In genomic region chr22:28908810-28909209, GRCh38 we compare ENCODE assay signal across 8 cellular contexts. TPM values are rescaled to one million over a fixed set of nuclear protein-coding genes. Genes with fewer than 3 reads are reported as not detected.
DNase-seq lines count a peak whose midpoint lies in the region; ATAC-seq, FAIRE-seq and TF ChIP-seq lines count a peak whose summit lies in the region.
"Not testable (repeated sequence)": the region's sequence is repeated elsewhere in the genome, so short reads cannot be mapped to it uniquely, and the experiment has no call there.

No MANE protein-coding gene starts in this region.

- H4K20me1 ChIP-seq in OCI-LY3 (ENCODE audit: insufficient read depth, low read length) = peaks cover 67% of the 10 kb centered on the region
- not testable (repeated sequence) for H4K20me1 ChIP-seq in K562 (replicated peaks; ENCODE audit: control insufficient read depth, insufficient read depth, low read length)

- 80% methylated on average over 10 of the region's 10 CpGs for WGBS in A549 (ENCODE audit: missing lambda C conversion rate)
- 45% methylated on average over 10 of the region's 10 CpGs for WGBS in K562 (ENCODE audit: insufficient coverage, low coverage, missing lambda C conversion rate)

- H3K9me1 ChIP-seq in K562 (ENCODE audit: control insufficient read depth, insufficient read depth, low read length) = not testable (repeated sequence)

- not testable (repeated sequence) for H3K4me3 ChIP-seq in A549; OCI-LY3 (ENCODE audit: low read length); K562; dorsolateral prefrontal cortex

- H3K36me3 Mint-ChIP-seq in activated CD8-positive, alpha-beta T cell treated with anti-CD3 and anti-CD28 coated beads, Interleukin-2, amount 10 ng/mL, durations not matched to agents 7 days and 5 days (ENCODE audit: low read depth); activated naive CD4-positive, alpha-beta T cell treated with anti-CD3 and anti-CD28 coated beads, Interleukin-2, amount 50 U/mL, for 24 hours; natural killer cell treated with Interleukin-12 subunit alpha and Interleukin-12 subunit beta and Interleukin-15 and Interleukin-18, amount 100 ng/mL, for 72 hours; stimulated activated naive B cell treated with anti-CD40 and anti-IgM and Interleukin-4, amounts not matched to agents 10 μg/mL and 1 μg/mL and 100 μg/mL, for 72 hours: not testable (repeated sequence)

- POLR2A ChIA-PET in A549 (lab: Yijun Ruan, JAX) = not testable (repeated sequence)
- POLR2A ChIA-PET in activated CD8-positive, alpha-beta T cell treated with anti-CD3 and anti-CD28 coated beads, Interleukin-2, amount 10 ng/mL, durations not matched to agents 7 days and 5 days (lab: Charles Lee) = interaction anchor here (0.6 kb wide), 1 partner anchor 12 kb away, joined by 4 read pairs; no protein-coding TSS in a partner anchor
- POLR2A ChIA-PET in K562 (lab: Yijun Ruan, JAX) = interaction anchor here (0.6 to 2.4 kb wide), 5 partner anchors 11 to 1432 kb away, joined by 3 to 8 read pairs (median 3); partner anchors contain the start of gene KREMEN1

- H3K4me1 ChIP-seq in A549 (peaks cover 81% of the 10 kb centered on the region), OCI-LY3 (ENCODE audit: low read length) (peaks cover 27% of the 10 kb centered on the region)
- not testable (repeated sequence) for H3K4me1 ChIP-seq in K562 (replicated peaks in 1 of 2; ENCODE audit: control insufficient read depth in 2 of 2, insufficient read depth in 2 of 2, low read length in 2 of 2)

- DNase-seq in A549 (ENCODE audit: low read depth in 1 of 2, low spot score in 1 of 2); activated CD8-positive, alpha-beta T cell treated with anti-CD3 and anti-CD28 coated beads, Interleukin-2, amount 10 ng/mL, durations not matched to agents 7 days and 5 days; K562 (ENCODE audit: extremely low read depth in 1 of 4, low spot score in 3 of 4); dorsolateral prefrontal cortex; natural killer cell treated with Interleukin-12 subunit alpha and Interleukin-12 subunit beta and Interleukin-15 and Interleukin-18, amount 100 ng/mL, for 72 hours (ENCODE audit: low spot score); stimulated activated naive B cell treated with anti-CD40 and anti-IgM and Interleukin-4, amounts not matched to agents 10 μg/mL and 1 μg/mL and 100 μg/mL, for 72 hours: not testable (repeated sequence)

- not testable (repeated sequence) for H3K9ac ChIP-seq in OCI-LY3 (ENCODE audit: low read length); K562 (ENCODE audit: insufficient read depth in 1 of 2, low read depth in 2 of 2, low read length in 2 of 2)

- not testable (repeated sequence) for BruUV-seq in K562 (replicated peaks; lab: Mats Ljungman, UMichigan)

- H2AFZ ChIP-seq in OCI-LY3 (ENCODE audit: low read depth, low read length); K562 (ENCODE audit: low read depth, low read length): not testable (repeated sequence)

- not testable (repeated sequence) for H3K9me3 Mint-ChIP-seq in activated CD8-positive, alpha-beta T cell treated with anti-CD3 and anti-CD28 coated beads, Interleukin-2, amount 10 ng/mL, durations not matched to agents 7 days and 5 days (ENCODE audit: insufficient read depth); activated naive CD4-positive, alpha-beta T cell treated with anti-CD3 and anti-CD28 coated beads, Interleukin-2, amount 50 U/mL, for 24 hours; natural killer cell treated with Interleukin-12 subunit alpha and Interleukin-12 subunit beta and Interleukin-15 and Interleukin-18, amount 100 ng/mL, for 72 hours; stimulated activated naive B cell treated with anti-CD40 and anti-IgM and Interleukin-4, amounts not matched to agents 10 μg/mL and 1 μg/mL and 100 μg/mL, for 72 hours

- not testable (repeated sequence) for H3K27ac Mint-ChIP-seq in activated CD8-positive, alpha-beta T cell treated with anti-CD3 and anti-CD28 coated beads, Interleukin-2, amount 10 ng/mL, durations not matched to agents 7 days and 5 days
- H3K27ac Mint-ChIP-seq in activated naive CD4-positive, alpha-beta T cell treated with anti-CD3 and anti-CD28 coated beads, Interleukin-2, amount 50 U/mL, for 24 hours = peak overlapping the region; percentile 17
- peak overlapping the region; percentile 9 to 30 for H3K27ac Mint-ChIP-seq in natural killer cell treated with Interleukin-12 subunit alpha and Interleukin-12 subunit beta and Interleukin-15 and Interleukin-18, amount 100 ng/mL, for 72 hours
- H3K27ac Mint-ChIP-seq in stimulated activated naive B cell treated with anti-CD40 and anti-IgM and Interleukin-4, amounts not matched to agents 10 μg/mL and 1 μg/mL and 100 μg/mL, for 72 hours = peak overlapping the region; percentile 59

- not testable (repeated sequence) for TF ChIP-seq CTCF in A549 (IDR thresholded peaks at IDR 0.05); OCI-LY3 (IDR thresholded peaks at IDR 0.05; ENCODE audit: low read depth, low read length); K562 (IDR thresholded peaks at IDR 0.05 in 2 of 3, conservative IDR thresholded peaks at IDR 0.05 in 1 of 3; ENCODE audit: insufficient read depth in 2 of 3, low read depth in 1 of 3, low read length in 3 of 3); dorsolateral prefrontal cortex (IDR thresholded peaks at IDR 0.05 in 54 of 56, conservative IDR thresholded peaks at IDR 0.05 in 2 of 56; ENCODE audit: low read depth in 1 of 56, partially characterized antibody in 56 of 56)

- TF ChIP-seq RAD21 in A549 (conservative IDR thresholded peaks at IDR 0.05 in 1 of 2, IDR thresholded peaks at IDR 0.05 in 1 of 2); K562 (CRISPR knock-in tag; conservative IDR thresholded peaks at IDR 0.05 in 1 of 2, IDR thresholded peaks at IDR 0.05 in 1 of 2): not testable (repeated sequence)

- intact Hi-C loops in K562 (cut with micrococcal nuclease); dorsolateral prefrontal cortex (cut with DNase I): not testable (repeated sequence)

- not testable (repeated sequence) for H3K9me3 ChIP-seq in A549; OCI-LY3 (ENCODE audit: insufficient read depth, low read length); K562 (replicated peaks; ENCODE audit: control insufficient read depth, insufficient read depth, low read depth, low read length)

- peaks cover 23% of the 10 kb centered on the region for H3K27me3 Mint-ChIP-seq in activated CD8-positive, alpha-beta T cell treated with anti-CD3 and anti-CD28 coated beads, Interleukin-2, amount 10 ng/mL, durations not matched to agents 7 days and 5 days (ENCODE audit: low read depth)
- not testable (repeated sequence) for H3K27me3 Mint-ChIP-seq in activated naive CD4-positive, alpha-beta T cell treated with anti-CD3 and anti-CD28 coated beads, Interleukin-2, amount 50 U/mL, for 24 hours; stimulated activated naive B cell treated with anti-CD40 and anti-IgM and Interleukin-4, amounts not matched to agents 10 μg/mL and 1 μg/mL and 100 μg/mL, for 72 hours
- peaks cover 30 to 38% of the 10 kb centered on the region in 2 donors for H3K27me3 Mint-ChIP-seq in natural killer cell treated with Interleukin-12 subunit alpha and Interleukin-12 subunit beta and Interleukin-15 and Interleukin-18, amount 100 ng/mL, for 72 hours

- H3K79me2 ChIP-seq in OCI-LY3 (ENCODE audit: low read length) (peaks cover 93% of the 10 kb centered on the region), K562 (ENCODE audit: control insufficient read depth, insufficient read depth, low read length) (peaks cover 16% of the 10 kb centered on the region)

- H3K4me1 Mint-ChIP-seq in activated CD8-positive, alpha-beta T cell treated with anti-CD3 and anti-CD28 coated beads, Interleukin-2, amount 10 ng/mL, durations not matched to agents 7 days and 5 days (ENCODE audit: low read depth) = peaks cover 30% of the 10 kb centered on the region
- peaks cover 25% of the 10 kb centered on the region for H3K4me1 Mint-ChIP-seq in activated naive CD4-positive, alpha-beta T cell treated with anti-CD3 and anti-CD28 coated beads, Interleukin-2, amount 50 U/mL, for 24 hours
- peaks cover 32 to 35% of the 10 kb centered on the region in 2 donors for H3K4me1 Mint-ChIP-seq in natural killer cell treated with Interleukin-12 subunit alpha and Interleukin-12 subunit beta and Interleukin-15 and Interleukin-18, amount 100 ng/mL, for 72 hours (ENCODE audit: low read depth in 2 of 2)
- H3K4me1 Mint-ChIP-seq in stimulated activated naive B cell treated with anti-CD40 and anti-IgM and Interleukin-4, amounts not matched to agents 10 μg/mL and 1 μg/mL and 100 μg/mL, for 72 hours = peaks cover 11 to 28% of the 10 kb centered on the region in 2 donors

- FAIRE-seq in A549 (lab: Jason Lieb, UNC); K562 (lab: Jason Lieb, UNC): not testable (repeated sequence)

- H3K27me3 ChIP-seq in OCI-LY3 (ENCODE audit: low read depth, low read length); K562 (ENCODE audit: control insufficient read depth in 2 of 2, insufficient read depth in 2 of 2, low read length in 2 of 2); dorsolateral prefrontal cortex: not testable (repeated sequence)

- not testable (repeated sequence) for TF ChIP-seq POLR2A in A549 (IDR thresholded peaks at IDR 0.05; ENCODE audit: low read length); K562 (conservative IDR thresholded peaks at IDR 0.05)

- not testable (repeated sequence) for H3K36me3 ChIP-seq in OCI-LY3 (replicated peaks; ENCODE audit: low read depth, low read length); K562 (ENCODE audit: control insufficient read depth, insufficient read depth, low read length)

- CTCF ChIA-PET in A549 (lab: Yijun Ruan, JAX) = interaction anchor here (0.6 to 0.8 kb wide), 2 partner anchors 9 to 256 kb away, joined by 3 read pairs; no protein-coding TSS in a partner anchor
- CTCF ChIA-PET in activated CD8-positive, alpha-beta T cell treated with anti-CD3 and anti-CD28 coated beads, Interleukin-2, amount 10 ng/mL, durations not matched to agents 7 days and 5 days (lab: Charles Lee) = interaction anchor here (1.6 kb wide), 1 partner anchor 18 kb away, joined by 3 read pairs; no protein-coding TSS in a partner anchor
- CTCF ChIA-PET in K562 (lab: Yijun Ruan, JAX; ENCODE audit: low intra/inter-chr PET ratio) = not testable (repeated sequence)

- in situ Hi-C loops in K562 (cut with MboI) = not testable (repeated sequence)

- TF ChIP-seq EP300 in A549 (IDR thresholded peaks at IDR 0.05); K562 (IDR thresholded peaks at IDR 0.05; ENCODE audit: low read length): not testable (repeated sequence)

- H3K27ac ChIP-seq in A549 (peak overlapping the region; percentile 24 to 72; a peak in 4 of 6 replicates), K562 (ENCODE audit: extremely low read depth, low read depth, low read length) (peak overlapping the region; percentile 43; the same call in 1 of the 3 replicates), dorsolateral prefrontal cortex (peak overlapping the region in 49 of 59 donors; percentile 3 to 95 (median 69))
- not testable (repeated sequence) for H3K27ac ChIP-seq in OCI-LY3 (ENCODE audit: low read length)

- H3K4me2 ChIP-seq in A549 = peak overlapping the region; percentile 7
- peak overlapping the region; percentile 26; the same call in 1 of the 2 replicates for H3K4me2 ChIP-seq in OCI-LY3 (ENCODE audit: low read length)
- not testable (repeated sequence) for H3K4me2 ChIP-seq in K562 (ENCODE audit: insufficient read depth, low read length)

- not testable (repeated sequence) for ATAC-seq in A549; K562; natural killer cell treated with Interleukin-12 subunit alpha and Interleukin-12 subunit beta and Interleukin-15 and Interleukin-18, amount 100 ng/mL, for 72 hours; stimulated activated naive B cell treated with anti-CD40 and anti-IgM and Interleukin-4, amounts not matched to agents 10 μg/mL and 1 μg/mL and 100 μg/mL, for 72 hours (replicated peaks)
- peak; percentile 28 for ATAC-seq in activated CD8-positive, alpha-beta T cell treated with anti-CD3 and anti-CD28 coated beads, Interleukin-2, amount 10 ng/mL, durations not matched to agents 7 days and 5 days

- H3K4me3 Mint-ChIP-seq in activated CD8-positive, alpha-beta T cell treated with anti-CD3 and anti-CD28 coated beads, Interleukin-2, amount 10 ng/mL, durations not matched to agents 7 days and 5 days; activated naive CD4-positive, alpha-beta T cell treated with anti-CD3 and anti-CD28 coated beads, Interleukin-2, amount 50 U/mL, for 24 hours; stimulated activated naive B cell treated with anti-CD40 and anti-IgM and Interleukin-4, amounts not matched to agents 10 μg/mL and 1 μg/mL and 100 μg/mL, for 72 hours: not testable (repeated sequence)
- H3K4me3 Mint-ChIP-seq in natural killer cell treated with Interleukin-12 subunit alpha and Interleukin-12 subunit beta and Interleukin-15 and Interleukin-18, amount 100 ng/mL, for 72 hours = peak overlapping the region; percentile 22

RNA-seq across cellular contexts. Expression of gene ZNRF3, which starts 25.4 kb away (rescaled TPM):
- polyA plus RNA-seq in A549 (2011; rRNA removed) (4.6 and 5.5 TPM in 2 replicates), A549 (2017; fragmentation: RNase III; extraction: RNeasy Plus Mini Kit Qiagen cat#74134 plus additional on column Dnase treatment) (5.5 to 6.9 TPM (median 6.0 TPM) in 3 replicates), K562 (2011; rRNA removed) (1.0 and 1.1 TPM in 2 replicates), K562 (2014; fragmentation: Illumina TruSeq; extraction: Trizol) (1.7 and 2.4 TPM in 2 replicates), K562 (2014; fragmentation: Nextera tagmentation; extraction: Ambion mirVana) (under 1 TPM; 0.41 to 0.58 TPM), K562 (2014; rRNA removed) (2.9 and 4.2 TPM in 2 replicates)
- 6.1 and 9.1 TPM in 2 replicates for polyA plus RNA-seq in A549 (2012; cell fraction: cytosol; rRNA removed)
- polyA plus RNA-seq in A549 (2012; cell fraction: nucleus; rRNA removed) = 7.8 and 14.2 TPM in 2 replicates
- 4.8 and 6.3 TPM in 2 replicates for polyA minus RNA-seq in A549 (2011; rRNA and poly(A)+ RNA removed)
- 1 to 10 TPM; 1.2 to 1.3 TPM for total RNA-seq in activated CD8-positive, alpha-beta T cell treated with anti-CD3 and anti-CD28 coated beads, Interleukin-2, amount 10 ng/mL, durations not matched to agents 7 days and 5 days
- 2.4 and 5.4 TPM in 2 replicates for total RNA-seq in K562 (2011; cell fraction: chromatin; rRNA removed; ENCODE audit: low replicate concordance)
- total RNA-seq in K562 (2011; cell fraction: nucleolus; rRNA removed) = 7.5 and 8.0 TPM in 2 replicates
- 4.6 and 5.8 TPM in 2 replicates for total RNA-seq in K562 (2011; cell fraction: nucleoplasm; rRNA removed)
- total RNA-seq in K562 (2014; rRNA removed) (2.6 and 3.5 TPM in 2 replicates), K562 (2014; rRNA removed; fragmentation: Illumina TruSeq; extraction: Trizol) (1.5 and 1.6 TPM in 2 replicates), K562 (2015; rRNA removed; fragmentation: Illumina TruSeq; extraction: Trizol) (2.0 and 2.3 TPM in 2 replicates), K562 (2021) (5.9 and 6.1 TPM in 2 replicates), dorsolateral prefrontal cortex (10 to 100 TPM; 13.3 to 65.5 (median 24.6) TPM)
- polyA plus RNA-seq in K562 (2011; cell fraction: cytosol; rRNA removed) = 1.3 and 3.8 TPM in 2 replicates
- 1.4 and 3.9 TPM in 2 replicates for polyA plus RNA-seq in K562 (2011; cell fraction: nucleus; rRNA removed)
- polyA plus RNA-seq in K562 (2012) = 1.9 and 2.3 TPM in 2 replicates
- polyA minus RNA-seq in K562 (2011; rRNA and poly(A)+ RNA removed) = 1.3 and 1.4 TPM in 2 replicates
- polyA minus RNA-seq in K562 (2011; cell fraction: cytosol; rRNA and poly(A)+ RNA removed) = 2.4 and 3.9 TPM in 2 replicates
- 1.6 and 2.0 TPM in 2 replicates for polyA minus RNA-seq in K562 (2011; cell fraction: nucleus; rRNA and poly(A)+ RNA removed)
- under 1 TPM; 0.61 to 0.64 TPM for total RNA-seq in natural killer cell treated with Interleukin-12 subunit alpha and Interleukin-12 subunit beta and Interleukin-15 and Interleukin-18, amount 100 ng/mL, for 72 hours
